ENCODE assay signal across 11 cellular contexts in genomic region chr7:107989618-107990373, GRCh38. TPM values are rescaled to one million over a fixed set of nuclear protein-coding genes. Genes with fewer than 3 reads are reported as not detected.
A peak's percentile ranks its signal among the peaks of the same experiment; 100 is the strongest.
DNase-seq lines count a peak whose midpoint lies in the region; ATAC-seq, FAIRE-seq and TF ChIP-seq lines count a peak whose summit lies in the region.
"Had no signal": no experiment of that assay in that cellular context is flagged by ENCODE, and none has a peak within 500 bp of the region (broad histone marks: within the 10 kb centered on the region; RNA-seq: fewer than 3 reads in every experiment).

No MANE protein-coding gene starts in this region.

- 63% methylated on average over 9 of the region's 9 CpGs for WGBS in right cardiac atrium

- H3K27me3 ChIP-seq in bronchial epithelial cell (ENCODE audit: control insufficient read depth, insufficient read depth, low read length) (no peaks in the 10 kb centered on the region), right cardiac atrium (ENCODE audit: control insufficient read depth, insufficient read depth) (no peaks in the 10 kb centered on the region), tibial artery (no peaks in the 10 kb centered on the region)

- H3K4me3 ChIP-seq in bronchial epithelial cell (ENCODE audit: low read depth, low read length) (no peak overlapping the region), right cardiac atrium (ENCODE audit: low read length) (no peak overlapping the region), tibial artery (no peak overlapping the region)
- H3K4me3 ChIP-seq: prostate gland had no signal

- H3K9me3 ChIP-seq in right cardiac atrium (ENCODE audit: control insufficient read depth, low read length) (no peaks in the 10 kb centered on the region), tibial artery (no peaks in the 10 kb centered on the region)
- H3K9me3 ChIP-seq: prostate gland had no signal

- FAIRE-seq in bronchial epithelial cell (lab: Jason Lieb, UNC), result no peak

- H3K27ac ChIP-seq in right cardiac atrium (ENCODE audit: low read length) (peak overlapping the region; percentile 47), tibial artery (peak overlapping the region; percentile 54 to 58)
- H3K27ac ChIP-seq: prostate gland had no signal

- no peak for TF ChIP-seq CTCF in bronchial epithelial cell (IDR thresholded peaks at IDR 0.05; ENCODE audit: insufficient read depth, low read length, severe bottlenecking)
- no peak for TF ChIP-seq CTCF in tibial artery (IDR thresholded peaks at IDR 0.05)

- H3K36me3 ChIP-seq in bronchial epithelial cell (ENCODE audit: control insufficient read depth, insufficient read depth, low read length) (peaks cover 10% of the 10 kb centered on the region), tibial artery (peaks cover 0 to 45% (median 0%) of the 10 kb centered on the region in 3 donors)
- H3K36me3 ChIP-seq: prostate gland had no signal

- ATAC-seq in right cardiac atrium, result peak; percentile 84 to 87

- DNase-seq in HCEC 1CT, result peak; percentile 34
- DNase-seq in bronchial epithelial cell (ENCODE audit: low read depth), result peak; percentile 36
- DNase-seq in right cardiac atrium, result peak; percentile 66 to 79 (median 75)
- peak in 1 of 2 donors; percentile 77 for DNase-seq in tibial artery
- DNase-seq in SW480 (ENCODE audit: low spot score), result no peak
- DNase-seq in stimulated activated CD4-positive, alpha-beta T cell treated with anti-CD3 and anti-CD28 coated beads, Interleukin-4, amount 100 ng/mL, for 1 hour, result no peak
- no peak for DNase-seq in DMS 273 (lab: John Stamatoyannopoulos, UW; ENCODE audit: unreplicated experiment)
- DNase-seq: activated CD8-positive, alpha-beta memory T cell treated with anti-CD3 and anti-CD28 coated beads for 24 hours; cortex of kidney; NCI-H2227 treated with DMSO at 0.1 percent for 48 hours had no signal

- intact Hi-C loops in right cardiac atrium (cut with DNase I), result no loop called here
- intact Hi-C loops in tibial artery (cut with DNase I; ENCODE audit: low total_unique reads), result no loop called here

- H3K4me1 ChIP-seq in right cardiac atrium (ENCODE audit: control insufficient read depth, insufficient read depth, low read length), result no peaks in the 10 kb centered on the region
- peaks cover 0 to 17% (median 0%) of the 10 kb centered on the region in 4 donors for H3K4me1 ChIP-seq in tibial artery

RNA-seq across cellular contexts. Expression of gene LAMB1, which starts 13.2 kb away (rescaled TPM):
- 70.0 and 75.8 TPM in 2 replicates for total RNA-seq in bronchial epithelial cell
- 100 to 1,000 TPM in 1 of 4 donors, 10 to 100 TPM in 3; 42.1 to 110 (median 47.3) TPM for total RNA-seq in right cardiac atrium
- 59.9 TPM for polyA plus RNA-seq in right cardiac atrium

Comparison
In these comparisons a context has a peak if more than half of its experiments do, and no peak if none do; other contexts are left out.
1. DNase-seq: peak in HCEC 1CT (single experiment), bronchial epithelial cell (single experiment) and right cardiac atrium (3 of 3); none in SW480 (single experiment), stimulated activated CD4-positive, alpha-beta T cell treated with anti-CD3 and anti-CD28 coated beads, Interleukin-4, amount 100 ng/mL, for 1 hour (single experiment) and DMS 273 (single experiment).